In the genomic region with DNA sequence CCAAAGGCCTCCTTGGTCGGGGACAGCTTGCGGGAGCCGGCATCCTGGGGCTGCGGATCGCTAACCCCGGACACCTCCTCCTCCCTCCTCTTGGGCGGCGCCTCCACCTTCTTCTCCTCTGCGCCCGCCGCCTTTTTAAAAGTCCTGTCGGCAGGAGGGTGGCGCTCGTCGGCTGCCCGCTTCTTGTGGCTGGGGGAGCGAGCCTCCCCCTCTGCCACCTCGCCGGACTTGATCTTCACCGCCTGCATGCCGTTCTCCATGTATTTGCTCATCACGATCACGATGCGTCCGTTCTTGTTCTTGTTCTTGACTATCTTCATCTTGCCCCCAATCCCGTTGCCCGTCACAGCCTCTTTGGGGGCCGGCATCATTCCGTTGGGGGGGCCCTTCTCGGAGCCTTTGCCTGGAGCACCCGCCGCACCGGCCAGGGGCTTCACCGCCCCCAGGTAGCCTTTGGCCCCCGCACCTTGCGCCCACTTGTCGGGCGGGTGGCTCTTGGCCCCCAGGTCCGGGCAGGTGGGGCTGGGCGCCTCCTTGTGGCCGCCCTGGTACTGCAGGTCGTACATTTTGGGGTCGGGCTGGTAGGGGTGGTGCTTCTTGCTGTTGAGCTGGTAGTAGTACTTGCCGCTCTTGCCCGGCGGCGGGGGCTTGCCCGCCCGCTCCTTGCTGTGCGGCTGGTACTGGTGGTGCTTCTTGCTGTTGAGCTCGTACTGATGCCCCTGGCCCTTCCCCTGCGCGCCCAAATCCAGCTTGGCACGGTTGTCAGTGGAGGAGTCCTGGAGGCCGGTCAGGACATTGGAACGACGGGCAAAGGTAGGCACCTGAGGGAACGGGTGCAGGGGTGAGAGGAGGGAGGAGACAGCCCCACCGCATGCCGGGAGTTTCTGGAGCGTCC, we compare ENCODE assay signal across 1 cellular context.
TF ChIP-seq lines count a peak whose summit lies in the region.

No MANE protein-coding gene starts in this region.

TF ChIP-seq in HepG2, 621 proteins besides CTCF, POLR2A, EP300 and RAD21 (continued from another document and continues in another):
- TF ChIP-seq, protein P1, sequence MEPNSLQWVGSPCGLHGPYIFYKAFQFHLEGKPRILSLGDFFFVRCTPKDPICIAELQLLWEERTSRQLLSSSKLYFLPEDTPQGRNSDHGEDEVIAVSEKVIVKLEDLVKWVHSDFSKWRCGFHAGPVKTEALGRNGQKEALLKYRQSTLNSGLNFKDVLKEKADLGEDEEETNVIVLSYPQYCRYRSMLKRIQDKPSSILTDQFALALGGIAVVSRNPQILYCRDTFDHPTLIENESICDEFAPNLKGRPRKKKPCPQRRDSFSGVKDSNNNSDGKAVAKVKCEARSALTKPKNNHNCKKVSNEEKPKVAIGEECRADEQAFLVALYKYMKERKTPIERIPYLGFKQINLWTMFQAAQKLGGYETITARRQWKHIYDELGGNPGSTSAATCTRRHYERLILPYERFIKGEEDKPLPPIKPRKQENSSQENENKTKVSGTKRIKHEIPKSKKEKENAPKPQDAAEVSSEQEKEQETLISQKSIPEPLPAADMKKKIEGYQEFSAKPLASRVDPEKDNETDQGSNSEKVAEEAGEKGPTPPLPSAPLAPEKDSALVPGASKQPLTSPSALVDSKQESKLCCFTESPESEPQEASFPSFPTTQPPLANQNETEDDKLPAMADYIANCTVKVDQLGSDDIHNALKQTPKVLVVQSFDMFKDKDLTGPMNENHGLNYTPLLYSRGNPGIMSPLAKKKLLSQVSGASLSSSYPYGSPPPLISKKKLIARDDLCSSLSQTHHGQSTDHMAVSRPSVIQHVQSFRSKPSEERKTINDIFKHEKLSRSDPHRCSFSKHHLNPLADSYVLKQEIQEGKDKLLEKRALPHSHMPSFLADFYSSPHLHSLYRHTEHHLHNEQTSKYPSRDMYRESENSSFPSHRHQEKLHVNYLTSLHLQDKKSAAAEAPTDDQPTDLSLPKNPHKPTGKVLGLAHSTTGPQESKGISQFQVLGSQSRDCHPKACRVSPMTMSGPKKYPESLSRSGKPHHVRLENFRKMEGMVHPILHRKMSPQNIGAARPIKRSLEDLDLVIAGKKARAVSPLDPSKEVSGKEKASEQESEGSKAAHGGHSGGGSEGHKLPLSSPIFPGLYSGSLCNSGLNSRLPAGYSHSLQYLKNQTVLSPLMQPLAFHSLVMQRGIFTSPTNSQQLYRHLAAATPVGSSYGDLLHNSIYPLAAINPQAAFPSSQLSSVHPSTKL (CRISPR knock-in tag; IDR thresholded peaks at IDR 0.05), result 0 out of 2 replicates have a peak, but pooled peaks have one; percentile 33
- no peak for TF ChIP-seq ZNF513 (CRISPR knock-in tag; conservative IDR thresholded peaks at IDR 0.05)
- 0 out of 2 replicates have a peak, but pooled peaks have one; percentile 7 for TF ChIP-seq NR3C1 (CRISPR knock-in tag; IDR thresholded peaks at IDR 0.05)
- TF ChIP-seq, protein P2, sequence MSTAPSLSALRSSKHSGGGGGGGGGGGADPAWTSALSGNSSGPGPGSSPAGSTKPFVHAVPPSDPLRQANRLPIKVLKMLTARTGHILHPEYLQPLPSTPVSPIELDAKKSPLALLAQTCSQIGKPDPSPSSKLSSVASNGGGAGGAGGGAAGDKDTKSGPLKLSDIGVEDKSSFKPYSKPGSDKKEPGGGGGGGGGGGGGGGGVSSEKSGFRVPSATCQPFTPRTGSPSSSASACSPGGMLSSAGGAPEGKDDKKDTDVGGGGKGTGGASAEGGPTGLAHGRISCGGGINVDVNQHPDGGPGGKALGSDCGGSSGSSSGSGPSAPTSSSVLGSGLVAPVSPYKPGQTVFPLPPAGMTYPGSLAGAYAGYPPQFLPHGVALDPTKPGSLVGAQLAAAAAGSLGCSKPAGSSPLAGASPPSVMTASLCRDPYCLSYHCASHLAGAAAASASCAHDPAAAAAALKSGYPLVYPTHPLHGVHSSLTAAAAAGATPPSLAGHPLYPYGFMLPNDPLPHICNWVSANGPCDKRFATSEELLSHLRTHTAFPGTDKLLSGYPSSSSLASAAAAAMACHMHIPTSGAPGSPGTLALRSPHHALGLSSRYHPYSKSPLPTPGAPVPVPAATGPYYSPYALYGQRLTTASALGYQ (CRISPR knock-in tag; IDR thresholded peaks at IDR 0.05), result no peak
- no peak for TF ChIP-seq HMGA1 (CRISPR knock-in tag; conservative IDR thresholded peaks at IDR 0.05)
- no peak for TF ChIP-seq KDM5A (IDR thresholded peaks at IDR 0.05; ENCODE audit: borderline replicate concordance, low read length)
- no peak for TF ChIP-seq CAMTA2 (CRISPR knock-in tag; IDR thresholded peaks at IDR 0.05; ENCODE audit: borderline replicate concordance)
- no peak for TF ChIP-seq ZNF207 (IDR thresholded peaks at IDR 0.05; ENCODE audit: borderline replicate concordance)
- TF ChIP-seq SNRNP70 (IDR thresholded peaks at IDR 0.05; ENCODE audit: low read depth, low read length), result no peak
- no peak for TF ChIP-seq FUBP1 (CRISPR knock-in tag; IDR thresholded peaks at IDR 0.05; ENCODE audit: borderline replicate concordance)
- TF ChIP-seq ZBTB49 (CRISPR knock-in tag; IDR thresholded peaks at IDR 0.05; ENCODE audit: borderline replicate concordance), result no peak
- TF ChIP-seq SP5 (CRISPR knock-in tag; IDR thresholded peaks at IDR 0.05; ENCODE audit: borderline replicate concordance, low read depth), result no peak
- no peak for TF ChIP-seq E2F5 (CRISPR knock-in tag; conservative IDR thresholded peaks at IDR 0.05)
- no peak for TF ChIP-seq NFAT5 (CRISPR knock-in tag; IDR thresholded peaks at IDR 0.05)
- no peak for TF ChIP-seq KDM6A (CRISPR knock-in tag; IDR thresholded peaks at IDR 0.05; ENCODE audit: low read depth)
- no peak for TF ChIP-seq MTF1 (CRISPR knock-in tag; IDR thresholded peaks at IDR 0.05)
- no peak for TF ChIP-seq SPEN (CRISPR knock-in tag; IDR thresholded peaks at IDR 0.05; ENCODE audit: low read depth)
- TF ChIP-seq TARDBP (CRISPR knock-in tag; IDR thresholded peaks at IDR 0.05), result no peak
- TF ChIP-seq ZNF256 (CRISPR knock-in tag; conservative IDR thresholded peaks at IDR 0.05), result no peak
- TF ChIP-seq RXRB (CRISPR knock-in tag; IDR thresholded peaks at IDR 0.05; ENCODE audit: borderline replicate concordance), result peak; percentile 39; the same call in 1 of the 2 replicates
- TF ChIP-seq, protein P3, sequence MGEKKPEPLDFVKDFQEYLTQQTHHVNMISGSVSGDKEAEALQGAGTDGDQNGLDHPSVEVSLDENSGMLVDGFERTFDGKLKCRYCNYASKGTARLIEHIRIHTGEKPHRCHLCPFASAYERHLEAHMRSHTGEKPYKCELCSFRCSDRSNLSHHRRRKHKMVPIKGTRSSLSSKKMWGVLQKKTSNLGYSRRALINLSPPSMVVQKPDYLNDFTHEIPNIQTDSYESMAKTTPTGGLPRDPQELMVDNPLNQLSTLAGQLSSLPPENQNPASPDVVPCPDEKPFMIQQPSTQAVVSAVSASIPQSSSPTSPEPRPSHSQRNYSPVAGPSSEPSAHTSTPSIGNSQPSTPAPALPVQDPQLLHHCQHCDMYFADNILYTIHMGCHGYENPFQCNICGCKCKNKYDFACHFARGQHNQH (CRISPR knock-in tag; IDR thresholded peaks at IDR 0.05), result no peak
- no peak for TF ChIP-seq ZNF75D (CRISPR knock-in tag; IDR thresholded peaks at IDR 0.05; ENCODE audit: borderline replicate concordance)
- TF ChIP-seq NBN (conservative IDR thresholded peaks at IDR 0.05), result no peak
- TF ChIP-seq, protein P4, sequence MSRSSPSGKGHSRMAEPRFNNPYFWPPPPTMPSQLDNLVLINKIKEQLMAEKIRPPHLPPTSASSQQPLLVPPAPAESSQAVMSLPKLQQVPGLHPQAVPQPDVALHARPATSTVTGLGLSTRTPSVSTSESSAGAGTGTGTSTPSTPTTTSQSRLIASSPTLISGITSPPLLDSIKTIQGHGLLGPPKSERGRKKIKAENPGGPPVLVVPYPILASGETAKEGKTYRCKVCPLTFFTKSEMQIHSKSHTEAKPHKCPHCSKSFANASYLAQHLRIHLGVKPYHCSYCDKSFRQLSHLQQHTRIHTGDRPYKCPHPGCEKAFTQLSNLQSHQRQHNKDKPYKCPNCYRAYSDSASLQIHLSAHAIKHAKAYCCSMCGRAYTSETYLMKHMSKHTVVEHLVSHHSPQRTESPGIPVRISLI (CRISPR knock-in tag; IDR thresholded peaks at IDR 0.05; ENCODE audit: borderline replicate concordance), result no peak
- TF ChIP-seq PHF8 (CRISPR knock-in tag; IDR thresholded peaks at IDR 0.05), result no peak
- TF ChIP-seq, protein P5, sequence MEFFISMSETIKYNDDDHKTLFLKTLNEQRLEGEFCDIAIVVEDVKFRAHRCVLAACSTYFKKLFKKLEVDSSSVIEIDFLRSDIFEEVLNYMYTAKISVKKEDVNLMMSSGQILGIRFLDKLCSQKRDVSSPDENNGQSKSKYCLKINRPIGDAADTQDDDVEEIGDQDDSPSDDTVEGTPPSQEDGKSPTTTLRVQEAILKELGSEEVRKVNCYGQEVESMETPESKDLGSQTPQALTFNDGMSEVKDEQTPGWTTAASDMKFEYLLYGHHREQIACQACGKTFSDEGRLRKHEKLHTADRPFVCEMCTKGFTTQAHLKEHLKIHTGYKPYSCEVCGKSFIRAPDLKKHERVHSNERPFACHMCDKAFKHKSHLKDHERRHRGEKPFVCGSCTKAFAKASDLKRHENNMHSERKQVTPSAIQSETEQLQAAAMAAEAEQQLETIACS (CRISPR knock-in tag; IDR thresholded peaks at IDR 0.05), result no peak
